Comparison of ENCODE assay signal across 23 cellular contexts in genomic region chr20:55974491-55975202, GRCh38. TPM values are rescaled to one million over a fixed set of nuclear protein-coding genes. Genes with fewer than 3 reads are reported as not detected.
"Had no signal": no experiment of that assay in that cellular context is flagged by ENCODE, and none has a peak within 500 bp of the region (broad histone marks: within the 10 kb centered on the region; RNA-seq: fewer than 3 reads in every experiment).

No MANE protein-coding gene starts in this region.

- ATAC-seq: Right ventricle myocardium inferior, SK-N-SH treated with all-trans-retinoic acid at 6 μM for 48 hours had no signal

- H3K36me3 ChIP-seq: SJCRH30 had no signal

- H3K4me1 ChIP-seq: SJCRH30 had no signal

- H3K27ac ChIP-seq: HL-60, RWPE1, SJCRH30 had no signal

- FAIRE-seq: RCC 7860 had no signal

- DNase-seq: IMR-90, KG1, NCI-H1092 treated with DMSO at 0.1 percent for 48 hours, NCI-H1436, NCI-H187, NCI-H2029, NCI-H2081 treated with DMSO at 0.1 percent for 48 hours, NCI-H2171, NCI-H226, NCI-H446 treated with DMSO at 0.1 percent for 48 hours, NCI-H510A treated with DMSO at 0.1 percent for 48 hours, NCI-H526 treated with DMSO at 0.1 percent for 48 hours, NCI-H748 treated with DMSO at 0.1 percent for 48 hours, SHP77 treated with DMSO at 0.1 percent for 48 hours, SJCRH30 had no signal

- H3K9me3 ChIP-seq: SJCRH30 had no signal

- H3K4me3 ChIP-seq: SJCRH30 had no signal

RNA-seq across cellular contexts. Expression of gene CBLN4, which starts 30.7 kb away (rescaled TPM):
- total RNA-seq: IMR-90; LHCN-M2; MCF 10A; Right ventricle myocardium inferior; SJCRH30; T-helper 1 cell treated with Interleukin-12 subunit alpha and Interleukin-12 subunit beta and Interleukin-4 antibody, amounts not matched to agents 30 ng/mL and 1 ng/mL, for 36 hours had no signal
- polyA plus RNA-seq: IMR-90 had no signal
